Comparison of ENCODE assay signal across 17 cellular contexts in the genomic region with DNA sequence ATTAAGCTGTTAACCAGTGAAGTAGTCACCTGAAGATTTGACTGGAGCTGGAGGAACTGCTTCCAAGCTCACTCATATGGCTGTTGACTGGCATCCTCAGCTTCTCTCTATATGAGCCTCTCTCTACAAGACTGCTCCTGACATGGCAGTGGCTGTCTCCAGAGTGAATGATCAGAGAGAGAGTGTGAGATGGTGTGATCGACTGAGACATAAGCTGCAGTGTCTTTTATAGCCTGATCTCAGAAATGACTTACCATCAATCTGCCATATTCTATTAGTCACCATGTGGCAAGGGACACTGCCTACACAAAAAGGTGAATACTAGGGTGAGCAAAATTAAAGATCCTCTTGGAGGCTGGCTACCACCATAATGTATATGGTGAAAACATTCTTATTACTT.
"Had no signal": no experiment of that assay in that cellular context is flagged by ENCODE, and none has a peak within 500 bp of the region (broad histone marks: within the 10 kb centered on the region; RNA-seq: fewer than 3 reads in every experiment).

No MANE protein-coding gene starts in this region.

- ATAC-seq: K562 had no signal

- H3K36me3 Mint-ChIP-seq: IgD-negative memory B cell had no signal

- H3K27ac Mint-ChIP-seq: IgD-negative memory B cell had no signal

- H3K9me3 Mint-ChIP-seq: IgD-negative memory B cell had no signal

- H3K4me3 Mint-ChIP-seq: IgD-negative memory B cell had no signal

- H3K4me1 Mint-ChIP-seq: IgD-negative memory B cell had no signal

- DNase-seq: Kasumi-1, MM.1S, NCI-H1092 treated with DMSO at 0.1 percent for 48 hours, NCI-H1436, NCI-H1694, NCI-H187 treated with DMSO at 0.1 percent for 48 hours, NCI-H2029 treated with DMSO at 0.1 percent for 48 hours, NCI-H2171 treated with DMSO at 0.1 percent for 48 hours, NCI-H345, NCI-H446 treated with DMSO at 0.1 percent for 48 hours, NCI-H510A treated with DMSO at 0.1 percent for 48 hours, NCI-H526, Right ventricle myocardium superior, RPMI8226, SIG-M5 had no signal
